ENCODE assay signal across 10 cellular contexts in genomic region chr10:11875183-11875498, GRCh38. TPM values are rescaled to one million over a fixed set of nuclear protein-coding genes. Genes with fewer than 3 reads are reported as not detected.
DNase-seq lines count a peak whose midpoint lies in the region; ATAC-seq and TF ChIP-seq lines count a peak whose summit lies in the region.
"Had no signal": no experiment of that assay in that cellular context is flagged by ENCODE, and none has a peak within 500 bp of the region (broad histone marks: within the 10 kb centered on the region; RNA-seq: fewer than 3 reads in every experiment).

No MANE protein-coding gene starts in this region.

- POLR2A ChIA-PET in SK-N-SH (lab: Yijun Ruan, JAX) = no interaction called here

- no peak overlapping the region for H2AFZ ChIP-seq in SK-N-SH (ENCODE audit: low read depth)

- no peak for TF ChIP-seq RAD21 in SK-N-SH (IDR thresholded peaks at IDR 0.05; ENCODE audit: low read length)

- H3K27ac ChIP-seq in SK-N-SH (ENCODE audit: low read depth in 2 of 2, low read length in 1 of 2) = no peak overlapping the region
- H3K27ac ChIP-seq in esophagus muscularis mucosa (replicated peaks in 1 of 4) = peak overlapping the region in 2 of 4 donors; percentile 30 to 34

- no peaks in the 10 kb centered on the region for H3K79me2 ChIP-seq in SK-N-SH (ENCODE audit: insufficient read depth)

- H3K9me3 ChIP-seq in SK-N-SH = no peaks in the 10 kb centered on the region
- H3K9me3 ChIP-seq in esophagus muscularis mucosa = no peaks in the 10 kb centered on the region

- no peak for TF ChIP-seq EP300 in SK-N-SH (IDR thresholded peaks at IDR 0.05; ENCODE audit: borderline replicate concordance in 1 of 2, low read depth in 1 of 2, low read length in 1 of 2)
- no peak for TF ChIP-seq EP300 in esophagus muscularis mucosa (IDR thresholded peaks at IDR 0.05)

- DNase-seq in EH (ENCODE audit: low read depth) (peak; percentile 11), SK-N-SH (peak; percentile 60), hepatic stellate cell (ENCODE audit: low spot score) (peak; percentile 28), sciatic nerve (ENCODE audit: low spot score) (no peak), NCI-H2107 (lab: John Stamatoyannopoulos, UW) (no peak), mesenteric fat pad (ENCODE audit: low spot score) (no peak), esophagus muscularis mucosa (ENCODE audit: extremely low spot score) (no peak)
- DNase-seq: NCI-H446 had no signal

- H3K4me3 ChIP-seq in SK-N-SH (ENCODE audit: low read depth in 2 of 2, low read length in 1 of 2) (no peak overlapping the region), esophagus muscularis mucosa (no peak overlapping the region)

- WGBS in SK-N-SH (ENCODE audit: low lambda C conversion rate) = 82% methylated on average over 3 of the region's 9 CpGs
- WGBS in esophagus muscularis mucosa = 69% methylated on average over 5 of the region's 9 CpGs

- TF ChIP-seq POLR2A in esophagus muscularis mucosa (IDR thresholded peaks at IDR 0.05; ENCODE audit: low read depth) = no peak

- no peaks in the 10 kb centered on the region for H3K9me2 ChIP-seq in SK-N-SH

- no peak for TF ChIP-seq CTCF in SK-N-SH (IDR thresholded peaks at IDR 0.05)
- no peak for TF ChIP-seq CTCF in esophagus muscularis mucosa (IDR thresholded peaks at IDR 0.05)

- no peak overlapping the region for H3K4me2 ChIP-seq in SK-N-SH

- H3K4me1 ChIP-seq in SK-N-SH (ENCODE audit: control insufficient read depth in 1 of 2, insufficient read depth in 2 of 2, low read depth in 1 of 2, low read length in 1 of 2) (peaks cover 0 to 5% of the 10 kb centered on the region in 2 experiments; a peak in 2 of 4 replicates), esophagus muscularis mucosa (peaks cover 24 to 26% (median 26%) of the 10 kb centered on the region in 4 donors)

- no peaks in the 10 kb centered on the region for H3K36me3 ChIP-seq in SK-N-SH (replicated peaks in 1 of 2; ENCODE audit: control insufficient read depth in 1 of 2, insufficient read depth in 2 of 2, low read length in 1 of 2)
- no peaks in the 10 kb centered on the region for H3K36me3 ChIP-seq in esophagus muscularis mucosa

- H3K9ac ChIP-seq in SK-N-SH = no peak overlapping the region

- intact Hi-C loops in sciatic nerve (cut with DNase I) (no loop called here), esophagus muscularis mucosa (cut with DNase I) (no loop called here)

- CTCF ChIA-PET in SK-N-SH (lab: Yijun Ruan, JAX) = interaction anchor here (0.8 kb wide), 1 partner anchor 11 kb away, joined by 3 read pairs; no protein-coding TSS in a partner anchor

- no peaks in the 10 kb centered on the region for H3K27me3 ChIP-seq in SK-N-SH (ENCODE audit: insufficient read depth)
- peaks cover 0 to 3% (median 0%) of the 10 kb centered on the region in 4 donors for H3K27me3 ChIP-seq in esophagus muscularis mucosa

- no peaks in the 10 kb centered on the region for H3F3A ChIP-seq in SK-N-SH (replicated peaks; ENCODE audit: insufficient read depth)

- ATAC-seq in sciatic nerve (peak; percentile 24), GM18868 (IDR thresholded peaks at IDR 0.05; ENCODE audit: unreplicated experiment) (no peak)

- no peaks in the 10 kb centered on the region for H4K20me1 ChIP-seq in SK-N-SH (ENCODE audit: insufficient read depth)

TF ChIP-seq in SK-N-SH, 30 proteins besides CTCF, POLR2A, EP300 and RAD21:
- TF ChIP-seq TAF1 (IDR thresholded peaks at IDR 0.05; ENCODE audit: borderline replicate concordance, low read depth, low read length) (no peak), EZH2phosphoT487 (IDR thresholded peaks at IDR 0.05; ENCODE audit: borderline replicate concordance, low read depth) (no peak), TCF12 (IDR thresholded peaks at IDR 0.05) (no peak), POLR2AphosphoS5 (IDR thresholded peaks at IDR 0.05; ENCODE audit: low read depth, low read length) (no peak), SIN3A (IDR thresholded peaks at IDR 0.05; ENCODE audit: borderline replicate concordance, low read depth, low read length) (no peak), RXRA (IDR thresholded peaks at IDR 0.05; ENCODE audit: borderline replicate concordance, low read depth) (no peak), RFX5 (IDR thresholded peaks at IDR 0.05; ENCODE audit: low read length) (no peak), REST (IDR thresholded peaks at IDR 0.05; ENCODE audit: low read depth, low read length) (no peak), FOXM1 (IDR thresholded peaks at IDR 0.05; ENCODE audit: low read depth) (no peak), GATA2 (CRISPR knock-in tag; IDR thresholded peaks at IDR 0.05) (no peak), TEAD4 (IDR thresholded peaks at IDR 0.05; ENCODE audit: borderline replicate concordance, insufficient read depth) (no peak), USF1 (IDR thresholded peaks at IDR 0.05; ENCODE audit: borderline replicate concordance, low read depth) (no peak), RCOR1 (IDR thresholded peaks at IDR 0.05; ENCODE audit: low read length) (no peak), JUND (IDR thresholded peaks at IDR 0.05) (no peak), FOSL2 (IDR thresholded peaks at IDR 0.05; ENCODE audit: borderline replicate concordance, low read depth) (no peak)

RNA-seq across cellular contexts. Expression of gene PROSER2, which starts 52.0 kb away (rescaled TPM):
- polyA plus RNA-seq in SK-N-SH (2012; rRNA removed) = 0.86 and 0.95 TPM in 2 replicates
- polyA plus RNA-seq in SK-N-SH (2012; cell fraction: cytosol; rRNA removed) = 0.63 and 0.73 TPM in 2 replicates
- 1.5 and 2.7 TPM in 2 replicates for polyA plus RNA-seq in SK-N-SH (2012; cell fraction: nucleus; rRNA removed)
- total RNA-seq in sciatic nerve = 23.7 TPM
- 9.1 TPM for total RNA-seq in mesenteric fat pad
- total RNA-seq in esophagus muscularis mucosa = 1 to 10 TPM; 2.5 to 5.9 (median 3.7) TPM
- polyA plus RNA-seq: IgD-negative memory B cell had no signal

Comparison
In these comparisons a context has a peak if more than half of its experiments do, and no peak if none do; other contexts are left out.
1. DNase-seq: peak in EH (single experiment), SK-N-SH (single experiment) and hepatic stellate cell (single experiment); none in sciatic nerve (single experiment), NCI-H2107 (single experiment), mesenteric fat pad (single experiment) and esophagus muscularis mucosa (single experiment).